Comparison of ENCODE assay signal across 18 cellular contexts in the genomic region with DNA sequence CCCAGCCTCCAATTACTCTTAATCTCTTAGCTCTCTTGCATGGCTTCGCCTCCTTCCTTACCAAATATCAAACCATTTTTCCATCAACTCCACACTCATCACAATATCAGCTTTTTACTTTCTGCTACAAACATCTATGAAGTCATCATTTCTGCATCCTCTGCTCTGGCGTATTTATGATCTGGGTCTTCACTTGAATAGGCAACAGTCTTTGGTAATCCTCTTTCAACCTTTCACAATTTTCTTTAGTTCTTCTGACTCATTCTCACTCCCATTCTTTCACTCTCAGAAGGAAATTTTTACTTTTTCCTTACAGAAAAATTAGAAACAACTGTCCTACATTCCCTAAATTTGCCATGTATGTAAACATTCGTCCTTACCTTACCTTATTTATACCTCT.
DNase-seq lines count a peak whose midpoint lies in the region; ATAC-seq and TF ChIP-seq lines count a peak whose summit lies in the region.
"Had no signal": no experiment of that assay in that cellular context is flagged by ENCODE, and none has a peak within 500 bp of the region (broad histone marks: within the 10 kb centered on the region; RNA-seq: fewer than 3 reads in every experiment).

No MANE protein-coding gene starts in this region.

- H3K36me3 ChIP-seq in MM.1S (replicated peaks; ENCODE audit: insufficient read depth, low read length) (no peaks in the 10 kb centered on the region), colonic mucosa (no peaks in the 10 kb centered on the region)

- H3K4me2 ChIP-seq in MM.1S (ENCODE audit: low read depth, low read length) = no peak overlapping the region

- H3K27ac Mint-ChIP-seq in activated T-helper 17 cell treated with anti-CD3 and anti-CD28 coated beads, Interleukin-2, amount 50 U/mL, for 72 hours = no peak overlapping the region
- H3K27ac Mint-ChIP-seq: B cell; CD4-positive, alpha-beta T cell had no signal

- H3K4me3 ChIP-seq in AG09309 (ENCODE audit: control insufficient read depth, low read depth, low read length) (no peak overlapping the region), choroid plexus epithelial cell (ENCODE audit: low read depth, low read length) (no peak overlapping the region), MM.1S (ENCODE audit: low read length) (no peak overlapping the region), colonic mucosa (no peak overlapping the region)

- no peaks in the 10 kb centered on the region for H3K36me3 Mint-ChIP-seq in activated T-helper 17 cell treated with anti-CD3 and anti-CD28 coated beads, Interleukin-2, amount 50 U/mL, for 72 hours (ENCODE audit: low read depth)

- no peaks in the 10 kb centered on the region for H3F3A ChIP-seq in MM.1S (ENCODE audit: insufficient read depth, low read length)

- intact Hi-C loops in colonic mucosa (cut with DNase I) = no loop called here

- peak; percentile 18 for DNase-seq in AG09309 (ENCODE audit: low read depth)
- peak; percentile 17 for DNase-seq in GM04504 (ENCODE audit: low read depth)
- peak; percentile 23 for DNase-seq in choroid plexus epithelial cell (ENCODE audit: low read depth)
- peak; percentile 50 for DNase-seq in iris pigment epithelial cell (ENCODE audit: low read depth)
- DNase-seq in MM.1S = no peak
- DNase-seq in colonic mucosa = no peak
- DNase-seq: Calu3; CD4-positive, alpha-beta T cell; DMS53; H7; NCI-H187 treated with DMSO at 0.1 percent for 48 hours; NCI-H69; NK-92 treated with Interleukin-12 subunit alpha and Interleukin-12 subunit beta, amount 100 ng/mL, for 24 hours; OCI-M1; SIG-M5 had no signal

- H2AFZ ChIP-seq in MM.1S (ENCODE audit: low read length) = no peak overlapping the region

- H3K9ac ChIP-seq in MM.1S (ENCODE audit: low read length) (no peak overlapping the region), colonic mucosa (ENCODE audit: low read depth in 2 of 2, low read length in 2 of 2) (no peak overlapping the region)

- peaks cover 11% of the 10 kb centered on the region for H3K9me3 Mint-ChIP-seq in activated T-helper 17 cell treated with anti-CD3 and anti-CD28 coated beads, Interleukin-2, amount 50 U/mL, for 72 hours

- no peaks in the 10 kb centered on the region for H3K4me1 Mint-ChIP-seq in activated T-helper 17 cell treated with anti-CD3 and anti-CD28 coated beads, Interleukin-2, amount 50 U/mL, for 72 hours
- H3K4me1 Mint-ChIP-seq: B cell had no signal

- no peak overlapping the region for H3K4me3 Mint-ChIP-seq in activated T-helper 17 cell treated with anti-CD3 and anti-CD28 coated beads, Interleukin-2, amount 50 U/mL, for 72 hours
- H3K4me3 Mint-ChIP-seq: B cell; CD4-positive, alpha-beta T cell had no signal

- TF ChIP-seq CTCF in AG09309 (IDR thresholded peaks at IDR 0.05; ENCODE audit: control insufficient read depth, insufficient read depth, low read depth, low read length, missing control alignments) (no peak), choroid plexus epithelial cell (conservative IDR thresholded peaks at IDR 0.05; ENCODE audit: low read depth, low read length) (no peak), MM.1S (IDR thresholded peaks at IDR 0.05; ENCODE audit: low read length) (no peak), colonic mucosa (IDR thresholded peaks at IDR 0.05) (no peak)

- ATAC-seq in HG03439 (IDR thresholded peaks at IDR 0.05; ENCODE audit: unreplicated experiment) = no peak
- no peak for ATAC-seq in activated T-helper 17 cell treated with anti-CD3 and anti-CD28 coated beads, Interleukin-2, amount 50 U/mL, for 72 hours (replicated peaks)

- H3K27me3 ChIP-seq in MM.1S (replicated peaks; ENCODE audit: insufficient read depth, low read length) = no peaks in the 10 kb centered on the region
- no peaks in the 10 kb centered on the region for H3K27me3 ChIP-seq in colonic mucosa

- H4K20me1 ChIP-seq in MM.1S (ENCODE audit: insufficient read depth, low read length) = no peaks in the 10 kb centered on the region

- no peaks in the 10 kb centered on the region for H3K27me3 Mint-ChIP-seq in activated T-helper 17 cell treated with anti-CD3 and anti-CD28 coated beads, Interleukin-2, amount 50 U/mL, for 72 hours
- H3K27me3 Mint-ChIP-seq: B cell; CD4-positive, alpha-beta T cell had no signal

- H3K9me2 ChIP-seq in MM.1S (replicated peaks; ENCODE audit: insufficient read depth, low read length) = no peaks in the 10 kb centered on the region

- H3K4me1 ChIP-seq in MM.1S (ENCODE audit: low read length) (no peaks in the 10 kb centered on the region), colonic mucosa (no peaks in the 10 kb centered on the region)

- H3K27ac ChIP-seq in MM.1S (ENCODE audit: low read length) (no peak overlapping the region), colonic mucosa (no peak overlapping the region)

- H3K9me3 ChIP-seq in MM.1S (replicated peaks; ENCODE audit: insufficient read depth, low read length) (no peaks in the 10 kb centered on the region), colonic mucosa (no peaks in the 10 kb centered on the region)

- no peaks in the 10 kb centered on the region for H3K79me2 ChIP-seq in MM.1S (ENCODE audit: low read length)

Comparison
In these comparisons a context has a peak if more than half of its experiments do, and no peak if none do; other contexts are left out.
1. DNase-seq: peak in AG09309 (single experiment), GM04504 (single experiment), choroid plexus epithelial cell (single experiment) and iris pigment epithelial cell (single experiment); none in MM.1S (single experiment) and colonic mucosa (single experiment).